2 cellular contexts compared by ENCODE assay signal in genomic region chr4:70632028-70632427, GRCh38.
A peak's percentile ranks its signal among the peaks of the same experiment; 100 is the strongest.
TF ChIP-seq lines count a peak whose summit lies in the region.

No MANE protein-coding gene starts in this region.

TF ChIP-seq in HCT116, 20 proteins besides CTCF, POLR2A, EP300 and RAD21:
- TF ChIP-seq ATF3 (IDR thresholded peaks at IDR 0.05) = no peak
- TF ChIP-seq JUND (IDR thresholded peaks at IDR 0.05) = peak; percentile 84
- peak; percentile 56; the same call in 1 of the 2 replicates for TF ChIP-seq SP1 (IDR thresholded peaks at IDR 0.05; ENCODE audit: low read depth)
- peak; percentile 92 for TF ChIP-seq FOSL1 (IDR thresholded peaks at IDR 0.05; ENCODE audit: low read depth)

TF ChIP-seq in SK-N-SH treated with all-trans-retinoic acid at 6 μM for 48 hours, 23 proteins besides CTCF, POLR2A, EP300 and RAD21:
- TF ChIP-seq PATZ1 (CRISPR knock-in tag; IDR thresholded peaks at IDR 0.05; ENCODE audit: borderline replicate concordance) = no peak
- peak; percentile 17; the same call in 1 of the 2 replicates for TF ChIP-seq ISL1 (CRISPR knock-in tag; IDR thresholded peaks at IDR 0.05)
